In the genomic region with DNA sequence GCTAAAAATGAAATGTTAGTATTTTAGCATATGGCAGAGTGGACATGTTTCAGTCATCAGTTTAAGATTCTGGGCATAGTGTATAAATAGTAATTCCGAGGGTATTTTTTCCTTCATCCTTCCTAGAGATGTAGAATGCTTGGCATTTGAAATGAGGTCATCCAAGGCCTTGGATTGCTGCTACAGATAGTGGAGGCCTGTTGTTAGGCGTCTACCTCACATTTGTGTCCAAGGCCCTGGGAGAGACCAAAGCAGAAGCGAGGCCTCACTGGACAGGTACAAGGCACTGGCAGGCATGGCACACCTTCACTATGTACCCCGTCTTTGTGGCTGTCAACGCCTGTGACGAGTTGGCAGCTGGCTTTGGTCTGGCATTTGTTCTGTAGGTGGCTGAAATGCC, we compare ENCODE assay signal across 16 cellular contexts. TPM values are rescaled to one million over a fixed set of nuclear protein-coding genes. Genes with fewer than 3 reads are reported as not detected.
DNase-seq lines count a peak whose midpoint lies in the region.
"Had no signal": no experiment of that assay in that cellular context is flagged by ENCODE, and none has a peak within 500 bp of the region (broad histone marks: within the 10 kb centered on the region; RNA-seq: fewer than 3 reads in every experiment).

No MANE protein-coding gene starts in this region.

- H3K79me2 ChIP-seq in Karpas-422 (ENCODE audit: low read length), result peaks cover 30% of the 10 kb centered on the region
- no peaks in the 10 kb centered on the region for H3K79me2 ChIP-seq in mesendoderm (ENCODE audit: control insufficient read depth, insufficient read depth, low read length)

- H2BK5ac ChIP-seq in mesendoderm (ENCODE audit: low read length), result no peak overlapping the region

- no peak overlapping the region for H2BK120ac ChIP-seq in mesendoderm (ENCODE audit: low read depth, low read length)

- no peak overlapping the region for H4K8ac ChIP-seq in mesendoderm (ENCODE audit: low read depth, low read length)

- H3K4ac ChIP-seq in mesendoderm (ENCODE audit: low read depth, low read length), result no peak overlapping the region

- H3K4me3 ChIP-seq in Karpas-422 (ENCODE audit: low read length), result no peak overlapping the region
- no peak overlapping the region for H3K4me3 ChIP-seq in mesendoderm (ENCODE audit: low read length)
- H3K4me3 ChIP-seq: PC-9, SJCRH30 had no signal

- no peak overlapping the region for H3K56ac ChIP-seq in mesendoderm (ENCODE audit: low read length)

- H3K36me3 ChIP-seq in Karpas-422 (ENCODE audit: insufficient read depth, low read length) (no peaks in the 10 kb centered on the region), mesendoderm (ENCODE audit: control insufficient read depth, insufficient read depth, low read length) (no peaks in the 10 kb centered on the region)

- no peaks in the 10 kb centered on the region for H3K9me2 ChIP-seq in Karpas-422 (replicated peaks; ENCODE audit: insufficient read depth, low read length)

- H3K79me1 ChIP-seq in mesendoderm (ENCODE audit: low read length), result no peaks in the 10 kb centered on the region

- H3K9ac ChIP-seq in Karpas-422 (ENCODE audit: low read length) (no peak overlapping the region), mesendoderm (ENCODE audit: low read length) (no peak overlapping the region)
- H3K9ac ChIP-seq: KMS-11 had no signal

- WGBS in mesendoderm (ENCODE audit: extremely low coverage, insufficient coverage, low lambda C conversion rate), result no CpG with 5 or more reads among the region's 6 CpGs

- H3K4me1 ChIP-seq in Karpas-422 (ENCODE audit: low read length), result peaks cover 32% of the 10 kb centered on the region
- H3K4me1 ChIP-seq in mesendoderm (ENCODE audit: control insufficient read depth, low read depth, low read length), result peaks cover 2% of the 10 kb centered on the region

- 0 out of 2 replicates have a peak, but pooled peaks cover 3% of the 10 kb centered on the region for H4K20me1 ChIP-seq in Karpas-422 (ENCODE audit: insufficient read depth, low read depth, low read length)

- DNase-seq in EH (ENCODE audit: low read depth) (peak; percentile 34), Karpas-422 (no peak), dedifferentiated amniotic fluid mesenchymal stem cell (ENCODE audit: extremely low spot score) (peak; percentile 30), mesendoderm (peak; percentile 79), HPDE6-E6E7 (ENCODE audit: extremely low spot score) (no peak), NCI-H1092 treated with DMSO at 0.1 percent for 48 hours (lab: John Stamatoyannopoulos, UW) (no peak)
- no peak for DNase-seq in stimulated activated CD4-positive, alpha-beta T cell treated with anti-CD3 and anti-CD28 coated beads, Interleukin-1b, Interleukin-23, amount 100 ng/mL, for 48 hours
- DNase-seq in stimulated activated CD4-positive, alpha-beta T cell treated with anti-CD3 and anti-CD28 coated beads, Interleukin-12 subunit alpha, Interleukin-12 subunit beta, amount 100 ng/mL, for 4 hours, result no peak
- DNase-seq: CD4-positive, alpha-beta T cell; DMS153; NCI-H1417 treated with DMSO at 0.1 percent for 48 hours; NCI-H1930; PC-9; SJCRH30 had no signal

- H3K23ac ChIP-seq in mesendoderm (ENCODE audit: low read length), result no peak overlapping the region

- peak overlapping the region; percentile 65 for H3K4me2 ChIP-seq in Karpas-422 (ENCODE audit: low read depth, low read length, poor library complexity, severe bottlenecking)
- no peak overlapping the region for H3K4me2 ChIP-seq in mesendoderm (ENCODE audit: low read length)
- H3K4me2 ChIP-seq: KMS-11, PC-9 had no signal

- H2BK15ac ChIP-seq in mesendoderm (replicated peaks; ENCODE audit: low read depth), result no peak overlapping the region

- H2AK5ac ChIP-seq in mesendoderm (ENCODE audit: low read length), result no peak overlapping the region

- H3K18ac ChIP-seq in mesendoderm (ENCODE audit: low read length), result no peak overlapping the region

- H3K27ac ChIP-seq in Karpas-422 (ENCODE audit: low read length) (no peak overlapping the region), mesendoderm (ENCODE audit: low read depth, low read length) (no peak overlapping the region)
- H3K27ac ChIP-seq: KMS-11, PC-9, RWPE1, SJCRH30 had no signal

- no peak overlapping the region for H2AFZ ChIP-seq in Karpas-422 (ENCODE audit: low read length)
- H2AFZ ChIP-seq: PC-9 had no signal

- H3K27me3 ChIP-seq in Karpas-422 (ENCODE audit: low read length), result no peaks in the 10 kb centered on the region
- H3K27me3 ChIP-seq in mesendoderm (ENCODE audit: insufficient read depth, low read length, poor library complexity), result no peaks in the 10 kb centered on the region
- H3K27me3 ChIP-seq: SJCRH30 had no signal

- no peak overlapping the region for H4K5ac ChIP-seq in mesendoderm (ENCODE audit: low read length)

- H3K9me3 ChIP-seq in Karpas-422 (ENCODE audit: low read length), result no peaks in the 10 kb centered on the region
- H3K9me3 ChIP-seq: SJCRH30 had no signal

RNA-seq across cellular contexts. Expression of gene DTD1, which starts 58.0 kb away (rescaled TPM):
- 84.9 and 115 TPM in 2 replicates for total RNA-seq in Karpas-422 (2014; rRNA removed; shearing (Covaris generic); ENCODE audit: low replicate concordance)
- 57.5 TPM for polyA plus RNA-seq in mesendoderm (2013, experiment 1 of 2)
- 61.9 TPM for polyA plus RNA-seq in mesendoderm (2013, experiment 2 of 2)

Comparison
In these comparisons a context has a peak if more than half of its experiments do, and no peak if none do; other contexts are left out.
1. DNase-seq: peak in EH (single experiment), dedifferentiated amniotic fluid mesenchymal stem cell (single experiment) and mesendoderm (single experiment); none in Karpas-422 (single experiment), HPDE6-E6E7 (single experiment), stimulated activated CD4-positive, alpha-beta T cell treated with anti-CD3 and anti-CD28 coated beads, Interleukin-1b, Interleukin-23, amount 100 ng/mL, for 48 hours (single experiment), stimulated activated CD4-positive, alpha-beta T cell treated with anti-CD3 and anti-CD28 coated beads, Interleukin-12 subunit alpha, Interleukin-12 subunit beta, amount 100 ng/mL, for 4 hours (single experiment) and NCI-H1092 treated with DMSO at 0.1 percent for 48 hours (single experiment).